ENCODE assay signal across 10 cellular contexts in genomic region chr2:20600756-20601325, GRCh38. TPM values are rescaled to one million over a fixed set of nuclear protein-coding genes. Genes with fewer than 3 reads are reported as not detected.
DNase-seq lines count a peak whose midpoint lies in the region; ATAC-seq, FAIRE-seq and TF ChIP-seq lines count a peak whose summit lies in the region.
"Had no signal": no experiment of that assay in that cellular context is flagged by ENCODE, and none has a peak within 500 bp of the region (broad histone marks: within the 10 kb centered on the region; RNA-seq: fewer than 3 reads in every experiment).

No MANE protein-coding gene starts in this region.

- FAIRE-seq in G401.6 (lab: Jason Lieb, UNC), result peak; percentile 98
- FAIRE-seq in RCC 7860 (lab: Jason Lieb, UNC), result peak; percentile 80
- FAIRE-seq: colon had no signal

- H3K36me3 Mint-ChIP-seq in activated naive CD4-positive, alpha-beta T cell treated with anti-CD3 and anti-CD28 coated beads, Interleukin-2, amount 50 U/mL, for 72 hours, result no peaks in the 10 kb centered on the region

- H3K27me3 ChIP-seq in esophagus muscularis mucosa (no peaks in the 10 kb centered on the region), parathyroid adenoma (ENCODE audit: control insufficient read depth, insufficient read depth, low read length) (no peaks in the 10 kb centered on the region)

- H3K4me1 ChIP-seq in esophagus muscularis mucosa (peaks cover 61 to 81% (median 75%) of the 10 kb centered on the region in 4 donors), parathyroid adenoma (peaks cover 10% of the 10 kb centered on the region)

- TF ChIP-seq CTCF in esophagus muscularis mucosa (IDR thresholded peaks at IDR 0.05) (peak; percentile 44 to 58 (median 45)), parathyroid adenoma (IDR thresholded peaks at IDR 0.05) (no peak)

- intact Hi-C loops in esophagus muscularis mucosa (cut with DNase I), result no loop called here

- no peak overlapping the region for H3K9ac ChIP-seq in parathyroid adenoma

- H3K9me3 Mint-ChIP-seq in activated naive CD4-positive, alpha-beta T cell treated with anti-CD3 and anti-CD28 coated beads, Interleukin-2, amount 50 U/mL, for 72 hours, result no peaks in the 10 kb centered on the region

- H3K36me3 ChIP-seq in esophagus muscularis mucosa, result no peaks in the 10 kb centered on the region
- no peaks in the 10 kb centered on the region for H3K36me3 ChIP-seq in parathyroid adenoma (ENCODE audit: control insufficient read depth, insufficient read depth, low read length)

- TF ChIP-seq EP300 in esophagus muscularis mucosa (IDR thresholded peaks at IDR 0.05), result no peak

- H3K4me3 ChIP-seq in esophagus muscularis mucosa (no peak overlapping the region), parathyroid adenoma (ENCODE audit: low read depth, low read length) (no peak overlapping the region)

- TF ChIP-seq POLR2A in esophagus muscularis mucosa (IDR thresholded peaks at IDR 0.05; ENCODE audit: low read depth), result no peak

- no peak for ATAC-seq in activated naive CD4-positive, alpha-beta T cell treated with anti-CD3 and anti-CD28 coated beads, Interleukin-2, amount 50 U/mL, for 72 hours
- ATAC-seq: left lobe of liver had no signal

- DNase-seq in RCC 7860 (ENCODE audit: low spot score), result no peak
- DNase-seq in esophagus muscularis mucosa (ENCODE audit: extremely low spot score), result no peak
- DNase-seq in activated naive CD4-positive, alpha-beta T cell treated with anti-CD3 and anti-CD28 coated beads, Interleukin-2, amount 50 U/mL, for 72 hours (ENCODE audit: low spot score in 2 of 2), result no peak
- DNase-seq in amniotic stem cell (lab: John Stamatoyannopoulos, UW), result no peak
- DNase-seq in ureter (ENCODE audit: low spot score), result no peak
- DNase-seq in COLO668 (lab: John Stamatoyannopoulos, UW; ENCODE audit: unreplicated experiment), result no peak

- no peak overlapping the region for H3K27ac Mint-ChIP-seq in activated naive CD4-positive, alpha-beta T cell treated with anti-CD3 and anti-CD28 coated beads, Interleukin-2, amount 50 U/mL, for 72 hours

- H3K79me2 ChIP-seq in parathyroid adenoma, result peaks cover 2% of the 10 kb centered on the region

- no peak overlapping the region for H3K4me2 ChIP-seq in parathyroid adenoma (ENCODE audit: low read length)

- peak overlapping the region; percentile 14 to 78 (median 66) for H3K27ac ChIP-seq in esophagus muscularis mucosa (replicated peaks in 1 of 4)
- no peak overlapping the region for H3K27ac ChIP-seq in parathyroid adenoma

- WGBS in esophagus muscularis mucosa, result 66% methylated on average over 1 of the region's 1 CpG

- H3K9me3 ChIP-seq in esophagus muscularis mucosa (no peaks in the 10 kb centered on the region), parathyroid adenoma (ENCODE audit: control insufficient read depth, low read length) (no peaks in the 10 kb centered on the region)

- peak overlapping the region; percentile 11 for H2AFZ ChIP-seq in parathyroid adenoma

RNA-seq across cellular contexts. Expression of gene HS1BP3, which starts 50.1 kb away (rescaled TPM):
- total RNA-seq in esophagus muscularis mucosa (10 to 100 TPM; 42.6 to 95.6 (median 60.0) TPM), ureter (37.9 TPM)
- total RNA-seq in activated naive CD4-positive, alpha-beta T cell treated with anti-CD3 and anti-CD28 coated beads, Interleukin-2, amount 50 U/mL, for 72 hours, result 1 to 10 TPM; 6.1 to 7.9 TPM
